Comparison of ENCODE assay signal across 17 cellular contexts in genomic region chr1:22217811-22218460, GRCh38.
"Had no signal": no experiment of that assay in that cellular context is flagged by ENCODE, and none has a peak within 500 bp of the region (broad histone marks: within the 10 kb centered on the region; RNA-seq: fewer than 3 reads in every experiment).

No MANE protein-coding gene starts in this region.

- H3K27me3 ChIP-seq: right atrium auricular region had no signal

- H3K36me3 ChIP-seq: gastrocnemius medialis, heart right ventricle, right atrium auricular region, WERI-Rb-1 had no signal

- H3K9me3 ChIP-seq: gastrocnemius medialis, heart right ventricle, right atrium auricular region had no signal

- H3K36me3 Mint-ChIP-seq: activated CD8-positive, alpha-beta memory T cell treated with anti-CD3 and anti-CD28 coated beads, Interleukin-2, amount 10 ng/mL, durations not matched to agents 7 days and 5 days; naive thymus-derived CD8-positive, alpha-beta T cell had no signal

- H3K4me3 ChIP-seq: gastrocnemius medialis, heart right ventricle, right atrium auricular region, smooth muscle cell had no signal

- DNase-seq: activated CD4-positive, alpha-beta T cell treated with anti-CD3 and anti-CD28 coated beads, Interleukin-2, amount 50 U/mL, for 48 hours; activated CD8-positive, alpha-beta memory T cell treated with anti-CD3 and anti-CD28 coated beads, Interleukin-2, amount 10 ng/mL, durations not matched to agents 7 days and 5 days; activated naive CD4-positive, alpha-beta T cell treated with anti-CD3 and anti-CD28 coated beads for 36 hours; activated naive CD8-positive, alpha-beta T cell treated with anti-CD3 and anti-CD28 coated beads, Interleukin-2, amount 50 U/mL, for 24 hours; activated T-cell treated with anti-CD3 and anti-CD28 coated beads, Interleukin-2, amount 50 U/mL, for 1 hour; effector memory CD8-positive, alpha-beta T cell; gastrocnemius medialis; heart right ventricle; nucleus accumbens; WERI-Rb-1 had no signal

- H3K27ac Mint-ChIP-seq: activated CD8-positive, alpha-beta memory T cell treated with anti-CD3 and anti-CD28 coated beads, Interleukin-2, amount 10 ng/mL, durations not matched to agents 7 days and 5 days; activated naive CD4-positive, alpha-beta T cell treated with anti-CD3 and anti-CD28 coated beads for 36 hours; activated naive CD8-positive, alpha-beta T cell treated with anti-CD3 and anti-CD28 coated beads, Interleukin-2, amount 50 U/mL, for 24 hours; activated T-helper 2 cell treated with anti-CD3 and anti-CD28 coated beads, Interferon-gamma antibody, Interleukin-2, Interleukin-4, amounts not matched to agents 10 μg/mL and 5 μg/mL and 100 μg/mL, durations not matched to agents 14 hours and 24 hours and 36 hours; dendritic cell treated with granulocyte-macrophage colony-stimulating factor and Interleukin-4, amounts not matched to agents 40 ng/mL and 50 ng/mL, for 4 days; effector memory CD8-positive, alpha-beta T cell; progenitor cell of endocrine pancreas; T-helper 1 cell treated with Interleukin-12 subunit alpha and Interleukin-12 subunit beta and Interleukin-4 antibody, amounts not matched to agents 30 μg/mL and 1 μg/mL, for 36 hours had no signal

- H3K27ac ChIP-seq: gastrocnemius medialis, heart right ventricle, right atrium auricular region, WERI-Rb-1 had no signal

- H3K4me1 ChIP-seq: gastrocnemius medialis, heart right ventricle, right atrium auricular region had no signal

- H3K9me3 Mint-ChIP-seq: activated naive CD4-positive, alpha-beta T cell treated with anti-CD3 and anti-CD28 coated beads for 36 hours; activated naive CD8-positive, alpha-beta T cell treated with anti-CD3 and anti-CD28 coated beads, Interleukin-2, amount 50 U/mL, for 24 hours; activated T-helper 2 cell treated with anti-CD3 and anti-CD28 coated beads, Interferon-gamma antibody, Interleukin-2, Interleukin-4, amounts not matched to agents 10 μg/mL and 5 μg/mL and 100 μg/mL, durations not matched to agents 14 hours and 24 hours and 36 hours; dendritic cell treated with granulocyte-macrophage colony-stimulating factor and Interleukin-4, amounts not matched to agents 40 ng/mL and 50 ng/mL, for 4 days; effector memory CD8-positive, alpha-beta T cell; naive thymus-derived CD8-positive, alpha-beta T cell; T-helper 1 cell treated with Interleukin-12 subunit alpha and Interleukin-12 subunit beta and Interleukin-4 antibody, amounts not matched to agents 30 μg/mL and 1 μg/mL, for 36 hours had no signal

- ATAC-seq: activated CD8-positive, alpha-beta memory T cell treated with anti-CD3 and anti-CD28 coated beads, Interleukin-2, amount 10 ng/mL, durations not matched to agents 7 days and 5 days; activated naive CD8-positive, alpha-beta T cell treated with anti-CD3 and anti-CD28 coated beads, Interleukin-2, amount 50 U/mL, for 24 hours; effector memory CD8-positive, alpha-beta T cell; gastrocnemius medialis; heart right ventricle; naive thymus-derived CD8-positive, alpha-beta T cell had no signal

- H3K4me3 Mint-ChIP-seq: activated CD8-positive, alpha-beta memory T cell treated with anti-CD3 and anti-CD28 coated beads, Interleukin-2, amount 10 ng/mL, durations not matched to agents 7 days and 5 days; activated naive CD4-positive, alpha-beta T cell treated with anti-CD3 and anti-CD28 coated beads for 36 hours; activated naive CD8-positive, alpha-beta T cell treated with anti-CD3 and anti-CD28 coated beads, Interleukin-2, amount 50 U/mL, for 24 hours; dendritic cell treated with granulocyte-macrophage colony-stimulating factor and Interleukin-4, amounts not matched to agents 40 ng/mL and 50 ng/mL, for 4 days; effector memory CD8-positive, alpha-beta T cell; T-helper 1 cell treated with Interleukin-12 subunit alpha and Interleukin-12 subunit beta and Interleukin-4 antibody, amounts not matched to agents 30 μg/mL and 1 μg/mL, for 36 hours had no signal

- H3K4me1 Mint-ChIP-seq: activated CD8-positive, alpha-beta memory T cell treated with anti-CD3 and anti-CD28 coated beads, Interleukin-2, amount 10 ng/mL, durations not matched to agents 7 days and 5 days; activated naive CD8-positive, alpha-beta T cell treated with anti-CD3 and anti-CD28 coated beads, Interleukin-2, amount 50 U/mL, for 24 hours had no signal

- H3K4me2 ChIP-seq: smooth muscle cell had no signal
